In genomic region chr16:12907670-12908233, GRCh38 we compare ENCODE assay signal across 13 cellular contexts. TPM values are rescaled to one million over a fixed set of nuclear protein-coding genes. Genes with fewer than 3 reads are reported as not detected.
A peak's percentile ranks its signal among the peaks of the same experiment; 100 is the strongest.
DNase-seq lines count a peak whose midpoint lies in the region; ATAC-seq, FAIRE-seq and TF ChIP-seq lines count a peak whose summit lies in the region.
"Had no signal": no experiment of that assay in that cellular context is flagged by ENCODE, and none has a peak within 500 bp of the region (broad histone marks: within the 10 kb centered on the region; RNA-seq: fewer than 3 reads in every experiment).

No MANE protein-coding gene starts in this region.

- CTCF ChIA-PET in PC-3 (lab: Charles Lee): no interaction called here

- H3K9me3 ChIP-seq in BE2C: no peaks in the 10 kb centered on the region
- no peaks in the 10 kb centered on the region for H3K9me3 ChIP-seq in PC-3 (ENCODE audit: low read length)
- no peaks in the 10 kb centered on the region for H3K9me3 ChIP-seq in stomach
- H3K9me3 ChIP-seq: esophagus muscularis mucosa, thoracic aorta had no signal

- no peak for DNase-seq in BE2C
- DNase-seq in PC-3: peak; percentile 33
- DNase-seq in iPS DF 19.7 (ENCODE audit: low read depth, low spot score): peak; percentile 65
- DNase-seq in stimulated activated CD8-positive, alpha-beta memory T cell treated with anti-CD3 and anti-CD28 coated beads, Interleukin-4, amount 100 ng/mL, for 48 hours: no peak
- no peak for DNase-seq in stomach
- no peak for DNase-seq in H54 (ENCODE audit: insufficient read length, low spot score)
- DNase-seq in HuH-7.5 (ENCODE audit: low spot score): no peak
- DNase-seq: activated T-cell treated with anti-CD3 and anti-CD28 coated beads, Interleukin-2, amount 50 U/mL, for 48 hours; NCI-H1092 had no signal

- no peak overlapping the region for H3K4me2 ChIP-seq in PC-3 (ENCODE audit: low read length)

- BruUV-seq in PC-3 (replicated peaks; lab: Mats Ljungman, UMichigan): no TSS peak

- no peak for ATAC-seq in PC-3

- H3K27me3 ChIP-seq in BE2C: peaks cover 20% of the 10 kb centered on the region
- peaks cover 39% of the 10 kb centered on the region for H3K27me3 ChIP-seq in PC-3 (ENCODE audit: low read length)
- H3K27me3 ChIP-seq in stomach: peaks cover 5 to 46% (median 31%) of the 10 kb centered on the region in 3 donors

- no peak for FAIRE-seq in H54 (lab: Jason Lieb, UNC)

- H3K27ac ChIP-seq in PC-3 (ENCODE audit: low read length) (no peak overlapping the region), stomach (no peak overlapping the region)
- H3K27ac ChIP-seq: esophagus muscularis mucosa, thoracic aorta had no signal

- POLR2A ChIA-PET in PC-3 (lab: Charles Lee; ENCODE audit: unreplicated experiment): no interaction called here

- no peaks in the 10 kb centered on the region for H3F3A ChIP-seq in PC-3 (ENCODE audit: low read length, unreplicated experiment)

- intact Hi-C loops in PC-3 (cut with micrococcal nuclease) (no loop called here), stomach (cut with DNase I; ENCODE audit: low total_unique reads) (no loop called here)

- no peak for TF ChIP-seq EP300 in stomach (IDR thresholded peaks at IDR 0.05)

- H4K20me1 ChIP-seq in PC-3 (ENCODE audit: low read length): no peaks in the 10 kb centered on the region

- H2AFZ ChIP-seq in PC-3 (ENCODE audit: low read length): no peak overlapping the region

- TF ChIP-seq CTCF in BE2C (IDR thresholded peaks at IDR 0.05; ENCODE audit: low read depth, low read length) (peak; percentile 19; the same call in 1 of the 2 replicates), GM12873 (IDR thresholded peaks at IDR 0.05; ENCODE audit: insufficient read depth, low read depth, low read length, missing control alignments) (peak; percentile 54), PC-3 (conservative IDR thresholded peaks at IDR 0.05; ENCODE audit: low read depth, low read length) (peak; percentile 33), stomach (IDR thresholded peaks at IDR 0.05) (no peak)

- TF ChIP-seq POLR2A in stomach (IDR thresholded peaks at IDR 0.05): no peak
- TF ChIP-seq POLR2A in H54 (IDR thresholded peaks at IDR 0.05; ENCODE audit: low read depth, low read length): no peak

- no peaks in the 10 kb centered on the region for H3K9me2 ChIP-seq in PC-3 (replicated peaks; ENCODE audit: low read length)

- H3K4me3 ChIP-seq in BE2C (ENCODE audit: low read depth, low read length) (no peak overlapping the region), PC-3 (ENCODE audit: low read length) (no peak overlapping the region), stomach (no peak overlapping the region)
- H3K4me3 ChIP-seq: esophagus muscularis mucosa, thoracic aorta had no signal

- no peak overlapping the region for H3K9ac ChIP-seq in PC-3 (ENCODE audit: low read length)

- H3K79me2 ChIP-seq in PC-3 (ENCODE audit: low read length): no peaks in the 10 kb centered on the region

- no peaks in the 10 kb centered on the region for H3K4me1 ChIP-seq in BE2C
- no peaks in the 10 kb centered on the region for H3K4me1 ChIP-seq in PC-3 (ENCODE audit: insufficient read depth, low read length)
- H3K4me1 ChIP-seq in stomach: peaks cover 0 to 14% (median 3%) of the 10 kb centered on the region in 4 donors

- 39 to 55% (median 50%) methylated on average over 5 of the region's 5 CpGs for WGBS in stomach, 5 donors

- H3K36me3 ChIP-seq in BE2C: no peaks in the 10 kb centered on the region
- no peaks in the 10 kb centered on the region for H3K36me3 ChIP-seq in PC-3 (ENCODE audit: low read depth, low read length)
- no peaks in the 10 kb centered on the region for H3K36me3 ChIP-seq in stomach
- H3K36me3 ChIP-seq: esophagus muscularis mucosa, thoracic aorta had no signal

RNA-seq across cellular contexts. Expression of gene SHISA9, which starts 6.4 kb away (rescaled TPM):
- not detected for polyA plus RNA-seq in BE2C (2012; ENCODE audit: insufficient read depth, insufficient read length, low read depth)
- total RNA-seq in PC-3 (2014; rRNA removed) (0.06 TPM in 1 of 2 replicates, not detected in the other), stomach (1 to 10 TPM in 1 of 5 donors, under 1 TPM in 1, not detected in 3; 0.45 to 1.3 TPM)
- under 1 TPM in 2 of 3 donors, not detected in 1; 0.15 to 0.31 TPM for polyA plus RNA-seq in stomach
- total RNA-seq: osteocyte had no signal

Comparison
In these comparisons a context has a peak if more than half of its experiments do, and no peak if none do; other contexts are left out.
1. DNase-seq: peak in PC-3 (single experiment) and iPS DF 19.7 (single experiment); none in BE2C (single experiment), stimulated activated CD8-positive, alpha-beta memory T cell treated with anti-CD3 and anti-CD28 coated beads, Interleukin-4, amount 100 ng/mL, for 48 hours (single experiment), stomach (single experiment), H54 (single experiment) and HuH-7.5 (single experiment).
2. CTCF ChIP-seq: peak in BE2C (single experiment), GM12873 (single experiment) and PC-3 (single experiment); none in stomach (0 of 7).